In the genomic region with DNA sequence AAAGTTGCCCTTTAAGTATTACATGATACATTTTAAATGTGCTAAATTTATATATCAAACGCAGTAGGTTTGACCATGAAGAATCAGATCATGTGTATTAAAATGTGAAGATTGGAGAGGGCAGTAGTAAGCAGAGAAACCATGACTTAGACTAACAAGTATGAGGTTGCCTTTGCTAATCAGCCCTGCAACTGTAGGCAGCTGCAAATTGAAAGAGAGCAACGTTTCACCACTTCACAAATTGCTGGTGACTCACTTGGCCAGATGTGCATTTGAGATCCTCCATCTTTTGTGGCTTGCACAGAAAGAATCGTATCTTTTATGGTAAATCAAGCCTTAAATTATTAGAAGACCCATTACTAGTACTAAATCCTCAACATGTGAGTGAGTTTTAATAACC, we compare ENCODE assay signal across 17 cellular contexts. TPM values are rescaled to one million over a fixed set of nuclear protein-coding genes. Genes with fewer than 3 reads are reported as not detected.
A peak's percentile ranks its signal among the peaks of the same experiment; 100 is the strongest.
DNase-seq lines count a peak whose midpoint lies in the region; ATAC-seq and TF ChIP-seq lines count a peak whose summit lies in the region.
"Had no signal": no experiment of that assay in that cellular context is flagged by ENCODE, and none has a peak within 500 bp of the region (broad histone marks: within the 10 kb centered on the region; RNA-seq: fewer than 3 reads in every experiment).

No MANE protein-coding gene starts in this region.

- no peak overlapping the region for H3K4me2 ChIP-seq in osteoblast (ENCODE audit: insufficient read depth, low read length)

- H3K4me3 ChIP-seq in choroid plexus epithelial cell (ENCODE audit: low read depth, low read length): no peak overlapping the region
- no peak overlapping the region for H3K4me3 ChIP-seq in osteoblast (ENCODE audit: insufficient read depth, low read length)
- H3K4me3 ChIP-seq: MG63, prostate gland, SK-N-MC had no signal

- no peaks in the 10 kb centered on the region for H3K4me1 ChIP-seq in osteoblast (ENCODE audit: insufficient read depth, low read length)
- H3K4me1 ChIP-seq: prostate gland had no signal

- H3K36me3 ChIP-seq in osteoblast (ENCODE audit: insufficient read depth, low read length): no peaks in the 10 kb centered on the region
- H3K36me3 ChIP-seq: MG63, prostate gland had no signal

- ATAC-seq in GM18520 (IDR thresholded peaks at IDR 0.05; ENCODE audit: unreplicated experiment) (no peak), GM18505 (IDR thresholded peaks at IDR 0.05; ENCODE audit: unreplicated experiment) (no peak)
- ATAC-seq: esophagus mucosa, left ventricle myocardium superior had no signal

- no peaks in the 10 kb centered on the region for H3K27me3 ChIP-seq in osteoblast (ENCODE audit: insufficient read depth, low read length)
- H3K27me3 ChIP-seq: MG63 had no signal

- TF ChIP-seq CTCF in choroid plexus epithelial cell (conservative IDR thresholded peaks at IDR 0.05; ENCODE audit: low read depth, low read length) (no peak), osteoblast (IDR thresholded peaks at IDR 0.05; ENCODE audit: extremely low read depth, low read depth, low read length) (no peak)

- H3K79me2 ChIP-seq in osteoblast (ENCODE audit: insufficient read depth, low read length): no peaks in the 10 kb centered on the region

- DNase-seq in GM04504 (ENCODE audit: low read depth) (peak; percentile 60), NOMO-1 (lab: John Stamatoyannopoulos, UW; ENCODE audit: unreplicated experiment in 2 of 2) (peak; percentile 60 to 62), choroid plexus epithelial cell (ENCODE audit: low read depth) (peak; percentile 73), osteoblast (ENCODE audit: insufficient read length, low spot score, missing footprints) (peak; percentile 18), NCI-H2196 (lab: John Stamatoyannopoulos, UW; ENCODE audit: unreplicated experiment) (no peak)
- DNase-seq in activated CD8-positive, alpha-beta memory T cell treated with anti-CD3 and anti-CD28 coated beads for 24 hours: no peak
- DNase-seq: activated gamma-delta T cell; aorta; CD4-positive, CD25-positive, alpha-beta regulatory T cell; left ventricle myocardium superior; MG63; naive B cell had no signal

- H4K20me1 ChIP-seq in osteoblast (ENCODE audit: insufficient read depth, low read length): no peaks in the 10 kb centered on the region

- H3K9me3 ChIP-seq in osteoblast (ENCODE audit: low read depth, low read length): no peaks in the 10 kb centered on the region
- H3K9me3 ChIP-seq: MG63, prostate gland had no signal

- no peak overlapping the region for H3K27ac ChIP-seq in osteoblast (ENCODE audit: low read depth, low read length)
- H3K27ac ChIP-seq: prostate gland, SK-N-MC had no signal

- no peak overlapping the region for H2AFZ ChIP-seq in osteoblast (ENCODE audit: low read length)

- no peak for TF ChIP-seq POLR2A in GM18505 (IDR thresholded peaks at IDR 0.05; ENCODE audit: borderline replicate concordance, extremely low read depth, insufficient read depth, insufficient read length)

RNA-seq across cellular contexts. Expression of gene SEMA3A, which starts 10.1 kb away (rescaled TPM):
- total RNA-seq in osteoblast: 2.5 and 35.1 TPM in 2 replicates
- total RNA-seq: CD4-positive, CD25-positive, alpha-beta regulatory T cell had no signal

Comparison
In these comparisons a context has a peak if more than half of its experiments do, and no peak if none do; other contexts are left out.
1. DNase-seq: peak in GM04504 (single experiment), NOMO-1 (2 of 2), choroid plexus epithelial cell (single experiment) and osteoblast (single experiment); none in activated CD8-positive, alpha-beta memory T cell treated with anti-CD3 and anti-CD28 coated beads for 24 hours (single experiment) and NCI-H2196 (single experiment).